In the genomic region with DNA sequence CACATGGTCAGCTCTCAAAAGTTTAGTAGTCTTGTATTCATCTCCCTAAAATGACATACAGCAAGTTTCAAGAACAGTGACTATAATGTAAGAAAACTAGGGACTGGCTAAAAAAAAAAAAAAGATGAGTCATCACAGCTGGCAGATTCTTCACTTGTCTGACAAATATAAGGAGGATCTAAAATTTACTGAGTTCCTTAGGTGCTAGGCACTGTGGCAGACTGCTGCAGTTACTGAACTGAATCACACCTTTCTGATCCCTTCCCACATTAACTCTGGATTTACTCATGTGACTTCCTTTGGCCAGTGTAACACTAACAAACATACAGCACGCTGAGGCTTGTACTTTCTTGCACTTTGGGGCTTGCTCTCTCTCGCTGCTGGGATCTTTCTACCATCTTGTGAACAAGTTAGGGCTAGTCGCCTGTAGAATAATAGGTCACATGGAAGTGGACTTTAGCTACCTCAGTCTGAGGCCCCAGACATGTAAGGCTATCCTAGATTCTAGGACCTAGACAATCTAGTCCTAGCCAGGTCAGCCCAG, we compare ENCODE assay signal across 8 cellular contexts. TPM values are rescaled to one million over a fixed set of nuclear protein-coding genes. Genes with fewer than 3 reads are reported as not detected.
DNase-seq lines count a peak whose midpoint lies in the region; ATAC-seq and TF ChIP-seq lines count a peak whose summit lies in the region.

No MANE protein-coding gene starts in this region.

- no peaks in the 10 kb centered on the region for H3K9me3 Mint-ChIP-seq in chondrocyte (ENCODE audit: low read depth)
- H3K9me3 Mint-ChIP-seq in naive thymus-derived CD8-positive, alpha-beta T cell, result no peaks in the 10 kb centered on the region

- peak overlapping the region; percentile 74 for H3K27ac Mint-ChIP-seq in chondrocyte (ENCODE audit: unreplicated experiment)
- H3K27ac Mint-ChIP-seq in naive thymus-derived CD8-positive, alpha-beta T cell, result peak overlapping the region in 6 of 10 donors; percentile 25 to 72 (median 60)

- no peaks in the 10 kb centered on the region for H3K27me3 Mint-ChIP-seq in chondrocyte (ENCODE audit: low read depth)
- no peaks in the 10 kb centered on the region for H3K27me3 Mint-ChIP-seq in naive thymus-derived CD8-positive, alpha-beta T cell

- H3K27ac ChIP-seq in heart left ventricle, result peak overlapping the region in 1 of 12 donors; percentile 51

- 71 to 84% (median 74%) methylated on average over 3 of the region's 3 CpGs for WGBS in heart left ventricle, 4 donors

- H3K4me1 Mint-ChIP-seq in chondrocyte (ENCODE audit: low read depth), result peaks cover 13% of the 10 kb centered on the region
- H3K4me1 Mint-ChIP-seq in naive thymus-derived CD8-positive, alpha-beta T cell, result peaks cover 11 to 30% (median 22%) of the 10 kb centered on the region in 4 donors

- no peak for TF ChIP-seq POLR2A in heart left ventricle (IDR thresholded peaks at IDR 0.05)

- H3K27me3 ChIP-seq in heart left ventricle, result no peaks in the 10 kb centered on the region

- H3K36me3 Mint-ChIP-seq in chondrocyte (ENCODE audit: low read depth), result no peaks in the 10 kb centered on the region
- H3K36me3 Mint-ChIP-seq in naive thymus-derived CD8-positive, alpha-beta T cell, result peaks cover 0 to 51% (median 5%) of the 10 kb centered on the region in 3 donors

- POLR2A ChIA-PET in naive thymus-derived CD8-positive, alpha-beta T cell (lab: Charles Lee), result no interaction called here

- no peak overlapping the region for H3K4me3 Mint-ChIP-seq in chondrocyte (ENCODE audit: unreplicated experiment)
- peak overlapping the region in 1 of 10 donors; percentile 8 for H3K4me3 Mint-ChIP-seq in naive thymus-derived CD8-positive, alpha-beta T cell

- no peaks in the 10 kb centered on the region for H3K9me3 ChIP-seq in heart left ventricle

- intact Hi-C loops in heart left ventricle (cut with DNase I), result no loop called here
- intact Hi-C loops in cardiac septum (cut with DNase I), result no loop called here

- TF ChIP-seq CTCF in heart left ventricle (IDR thresholded peaks at IDR 0.05) (no peak), chondrocyte (IDR thresholded peaks at IDR 0.05) (no peak)

- peaks cover 0 to 24% (median 0%) of the 10 kb centered on the region in 9 donors for H3K36me3 ChIP-seq in heart left ventricle

- DNase-seq in heart left ventricle (no peak), cardiac septum (ENCODE audit: low spot score) (no peak), NOMO-1 treated with dmso at 0.1 percent for 144 hours (lab: John Stamatoyannopoulos, UW; ENCODE audit: unreplicated experiment) (peak; percentile 10), chondrocyte (ENCODE audit: low spot score) (no peak), NCI-H1694 (lab: John Stamatoyannopoulos, UW) (no peak), retina (no peak)
- DNase-seq in naive thymus-derived CD8-positive, alpha-beta T cell, result no peak

- ATAC-seq in heart left ventricle (peak in 3 of 4 donors; percentile 56 to 58 (median 57)), GM21390 (IDR thresholded peaks at IDR 0.05; ENCODE audit: unreplicated experiment) (no peak)
- no peak for ATAC-seq in naive thymus-derived CD8-positive, alpha-beta T cell

- H3K4me3 ChIP-seq in heart left ventricle, result no peak overlapping the region

- H3K4me1 ChIP-seq in heart left ventricle, result peaks cover 0 to 22% (median 7%) of the 10 kb centered on the region in 12 donors

RNA-seq across cellular contexts. Expression of a gene that starts 32.1 kb away (rescaled TPM):
- total RNA-seq in heart left ventricle, result 10 to 100 TPM in 2 of 9 donors, 1 to 10 TPM in 7; 3.8 to 20.3 (median 6.5) TPM
- polyA plus RNA-seq in heart left ventricle, result 1 to 10 TPM; 5.1 to 8.8 TPM
- 8.4 TPM for total RNA-seq in cardiac septum
- total RNA-seq in chondrocyte, result 22.5 to 27.0 TPM (median 25.0 TPM) in 3 replicates
- 10 to 100 TPM; 44.5 to 47.5 TPM for total RNA-seq in naive thymus-derived CD8-positive, alpha-beta T cell
- polyA plus RNA-seq in naive thymus-derived CD8-positive, alpha-beta T cell, result 10 to 100 TPM in 1 of 3 donors, 1 to 10 TPM in 2; 8.5 to 10.7 (median 9.1) TPM

Comparison
In these comparisons a context has a peak if more than half of its experiments do, and no peak if none do; other contexts are left out.
1. ATAC-seq: peak in heart left ventricle (3 of 4); none in naive thymus-derived CD8-positive, alpha-beta T cell (0 of 2) and GM21390 (single experiment).